Comparison of ENCODE assay signal across 16 cellular contexts in the genomic region with DNA sequence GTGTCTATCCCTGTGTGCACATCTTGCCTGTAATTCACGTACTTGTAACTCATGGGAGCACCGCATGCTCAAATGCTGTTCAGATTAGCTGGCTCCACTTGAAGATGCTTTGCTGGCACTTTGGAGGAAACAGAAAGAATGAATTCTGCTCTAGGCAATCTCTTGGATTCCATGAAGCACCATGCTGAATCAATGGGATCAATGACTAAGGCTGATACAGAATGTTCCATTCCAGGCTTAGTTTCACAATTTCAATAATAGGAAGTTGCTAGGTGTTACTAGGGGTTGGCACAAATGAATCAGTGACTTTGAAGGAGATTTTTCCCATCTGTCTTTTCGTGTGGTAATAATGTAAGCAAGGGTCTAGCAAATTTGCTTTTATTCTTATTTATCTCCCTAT.
"Had no signal": no experiment of that assay in that cellular context is flagged by ENCODE, and none has a peak within 500 bp of the region (broad histone marks: within the 10 kb centered on the region; RNA-seq: fewer than 3 reads in every experiment).

No MANE protein-coding gene starts in this region.

- H3K4me1 ChIP-seq: left lung, testis, vagina had no signal

- H3K4me3 ChIP-seq: coronary artery, left lung, lung, sigmoid colon, testis, vagina had no signal

- H3K36me3 ChIP-seq: left lung, sigmoid colon, vagina had no signal

- DNase-seq: activated CD4-positive, alpha-beta T cell treated with anti-CD3 and anti-CD28 coated beads for 1 hour; activated CD4-positive, alpha-beta T cell treated with anti-CD3 and anti-CD28 coated beads, Interleukin-2, amount 50 U/mL, for 1 hour; activated T-cell treated with anti-CD3 and anti-CD28 coated beads, Interleukin-2, amount 50 U/mL, for 1 hour; cerebellar nuclear complex; foreskin melanocyte; left lung; naive thymus-derived CD8-positive, alpha-beta T cell; retina; sigmoid colon; stimulated activated CD4-positive, alpha-beta T cell treated with anti-CD3 and anti-CD28 coated beads, Interleukin-4, amount 100 ng/mL, for 1 hour; stimulated activated naive CD4-positive, alpha-beta T cell; testis had no signal

- ATAC-seq: activated naive CD4-positive, alpha-beta T cell treated with anti-CD3 and anti-CD28 coated beads, Interleukin-2, amount 50 U/mL, for 72 hours; left lung; naive thymus-derived CD8-positive, alpha-beta T cell had no signal

- H3K9me3 ChIP-seq: left lung, sigmoid colon, testis, vagina had no signal

- H3K27me3 ChIP-seq: left lung, sigmoid colon, testis, vagina had no signal

- H3K27ac ChIP-seq: coronary artery, left lung, sigmoid colon, testis, vagina had no signal
